Comparison of ENCODE assay signal across 19 cellular contexts in the genomic region with DNA sequence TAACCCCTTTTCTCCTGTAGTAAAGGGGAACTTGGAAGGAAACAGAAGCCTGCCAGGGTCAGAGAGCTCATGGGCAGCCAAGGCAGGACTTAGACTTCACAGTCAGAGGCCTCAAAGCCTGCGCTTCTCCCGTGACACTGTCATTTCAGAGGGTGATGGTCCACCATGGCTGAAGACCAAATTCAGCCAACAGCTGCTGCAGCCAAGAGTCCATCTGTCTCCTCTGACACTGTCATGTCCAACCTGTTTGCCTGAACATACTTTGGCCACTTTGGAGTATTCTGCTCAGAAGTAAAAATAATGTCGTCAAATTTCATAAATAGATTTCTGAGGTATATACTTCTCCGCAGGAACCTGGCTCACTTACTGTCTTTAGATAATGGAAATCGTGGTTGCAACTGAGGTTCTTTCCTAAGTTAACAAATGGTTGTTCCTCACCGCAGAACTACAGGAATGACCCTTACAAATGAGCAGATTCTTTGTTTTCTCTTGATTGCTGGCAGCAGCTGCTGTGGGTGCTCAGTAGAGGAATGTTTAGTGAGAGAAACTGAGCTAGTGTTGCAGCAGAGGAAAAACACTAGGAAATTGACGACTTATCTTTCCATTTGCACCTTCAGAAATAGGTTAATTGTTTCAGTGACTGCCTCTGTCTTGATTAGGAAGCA.
"Had no signal": no experiment of that assay in that cellular context is flagged by ENCODE, and none has a peak within 500 bp of the region (broad histone marks: within the 10 kb centered on the region; RNA-seq: fewer than 3 reads in every experiment).

No MANE protein-coding gene starts in this region.

- H3K36me3 Mint-ChIP-seq: natural killer cell had no signal

- H2AFZ ChIP-seq: parathyroid adenoma had no signal

- H3K9me3 ChIP-seq: heart left ventricle, prostate gland, right lobe of liver, stomach, thoracic aorta, transverse colon had no signal

- H3K27ac Mint-ChIP-seq: natural killer cell had no signal

- H3K9ac ChIP-seq: parathyroid adenoma had no signal

- H3K9me3 Mint-ChIP-seq: natural killer cell had no signal

- H3K36me3 ChIP-seq: heart left ventricle, prostate gland, right lobe of liver, stomach, thoracic aorta, transverse colon had no signal

- H3K4me1 ChIP-seq: parathyroid adenoma, prostate gland, right lobe of liver, stomach, transverse colon had no signal

- H3K4me3 ChIP-seq: heart left ventricle, prostate gland, right lobe of liver, stomach, thoracic aorta, transverse colon had no signal

- H3K27me3 ChIP-seq: right lobe of liver, transverse colon had no signal

- H3K27ac ChIP-seq: heart left ventricle, parathyroid adenoma, prostate gland, right lobe of liver, stomach, thoracic aorta, transverse colon had no signal

- DNase-seq: effector memory CD4-positive, alpha-beta T cell; heart left ventricle; hippocampal formation; left colon; left ventricle myocardium superior; mesendoderm; natural killer cell; occipital lobe; right lobe of liver; small intestine; stimulated activated CD4-positive, alpha-beta T cell treated with anti-CD3 and anti-CD28 coated beads, Interleukin-12 subunit alpha, Interleukin-12 subunit beta, amount 100 ng/mL, for 4 hours; stimulated activated naive CD4-positive, alpha-beta T cell; stomach; substantia nigra; transverse colon had no signal

- ATAC-seq: esophagus mucosa, heart left ventricle, left colon, left ventricle myocardium superior, natural killer cell, right lobe of liver had no signal

- H3K4me3 Mint-ChIP-seq: natural killer cell had no signal

- H3K79me2 ChIP-seq: parathyroid adenoma had no signal

- H3K4me1 Mint-ChIP-seq: natural killer cell had no signal
